12 cellular contexts compared by ENCODE assay signal in genomic region chr14:79584679-79585078, GRCh38.
A peak's percentile ranks its signal among the peaks of the same experiment; 100 is the strongest.
DNase-seq lines count a peak whose midpoint lies in the region; ATAC-seq and TF ChIP-seq lines count a peak whose summit lies in the region.
"Had no signal": no experiment of that assay in that cellular context is flagged by ENCODE, and none has a peak within 500 bp of the region (broad histone marks: within the 10 kb centered on the region; RNA-seq: fewer than 3 reads in every experiment).

No MANE protein-coding gene starts in this region.

- no peak overlapping the region for H3K4me3 ChIP-seq in endodermal cell (ENCODE audit: low read length)
- H3K4me3 ChIP-seq: coronary artery had no signal

- 79 to 92% methylated on average over 2 of the region's 2 CpGs for WGBS in endodermal cell (ENCODE audit: insufficient coverage in 1 of 2, insufficient read length in 1 of 2), 2 experiments

- H3K9ac ChIP-seq in endodermal cell (ENCODE audit: extremely low read depth, low read length, poor library complexity, severe bottlenecking): no peak overlapping the region

- H3K9me3 Mint-ChIP-seq in endodermal cell (peaks cover 8% of the 10 kb centered on the region), osteocyte (ENCODE audit: unreplicated experiment) (no peaks in the 10 kb centered on the region)

- TF ChIP-seq CTCF in endodermal cell (conservative IDR thresholded peaks at IDR 0.05): peak; percentile 42
- peak; percentile 43 for TF ChIP-seq CTCF in osteocyte (IDR thresholded peaks at IDR 0.05)
- TF ChIP-seq CTCF in omental fat pad (IDR thresholded peaks at IDR 0.05): no peak

- H3K36me3 ChIP-seq in endodermal cell (ENCODE audit: control insufficient read depth, insufficient read depth, low read length): no peaks in the 10 kb centered on the region

- H3K27ac Mint-ChIP-seq in endodermal cell (no peak overlapping the region), osteocyte (ENCODE audit: unreplicated experiment) (peak overlapping the region; percentile 91)
- H3K27ac Mint-ChIP-seq: naive B cell had no signal

- peaks cover 2% of the 10 kb centered on the region for H3K9me3 ChIP-seq in endodermal cell (ENCODE audit: control insufficient read depth, low read length)

- peaks cover 52% of the 10 kb centered on the region for H3K4me1 Mint-ChIP-seq in endodermal cell
- peaks cover 86% of the 10 kb centered on the region for H3K4me1 Mint-ChIP-seq in osteocyte (ENCODE audit: unreplicated experiment)
- H3K4me1 Mint-ChIP-seq: naive B cell had no signal

- H3K27me3 Mint-ChIP-seq in endodermal cell (ENCODE audit: insufficient read depth): no peaks in the 10 kb centered on the region
- no peaks in the 10 kb centered on the region for H3K27me3 Mint-ChIP-seq in osteocyte (ENCODE audit: unreplicated experiment)
- H3K27me3 Mint-ChIP-seq: naive B cell had no signal

- no peak for ATAC-seq in omental fat pad (ENCODE audit: low FRiP score)
- no peak for ATAC-seq in GM18868 (IDR thresholded peaks at IDR 0.05; ENCODE audit: unreplicated experiment)
- ATAC-seq in HG03025 (IDR thresholded peaks at IDR 0.05; ENCODE audit: low FRiP score, unreplicated experiment): no peak

- H3K4me3 Mint-ChIP-seq in endodermal cell (no peak overlapping the region), osteocyte (ENCODE audit: unreplicated experiment) (no peak overlapping the region)

- DNase-seq in GM04503 (ENCODE audit: low read depth) (peak; percentile 48), RPMI7951 (ENCODE audit: low read depth) (peak; percentile 29), endodermal cell (no peak), osteocyte (ENCODE audit: extremely low spot score, unreplicated experiment) (no peak), omental fat pad (ENCODE audit: low spot score) (no peak), NCI-H345 treated with DMSO at 0.1 percent for 48 hours (lab: John Stamatoyannopoulos, UW; ENCODE audit: unreplicated experiment) (no peak)
- DNase-seq: activated T-cell treated with anti-CD3 and anti-CD28 coated beads, Interleukin-2, amount 50 U/mL, for 1 hour; naive B cell; stimulated activated naive CD4-positive, alpha-beta T cell had no signal

- H3K4me1 ChIP-seq in endodermal cell (ENCODE audit: control insufficient read depth, insufficient read depth, low read length): peaks cover 14% of the 10 kb centered on the region

- H3K27ac ChIP-seq in endodermal cell (ENCODE audit: low read depth, low read length): no peak overlapping the region
- H3K27ac ChIP-seq: coronary artery had no signal

- H3K36me3 Mint-ChIP-seq in endodermal cell (ENCODE audit: low read depth) (peaks cover 7% of the 10 kb centered on the region), osteocyte (ENCODE audit: unreplicated experiment) (peaks cover 1% of the 10 kb centered on the region)
- H3K36me3 Mint-ChIP-seq: naive B cell had no signal

- no peaks in the 10 kb centered on the region for H3K27me3 ChIP-seq in endodermal cell (ENCODE audit: control insufficient read depth, insufficient read depth, low read length, poor library complexity, severe bottlenecking)

Comparison
In these comparisons a context has a peak if more than half of its experiments do, and no peak if none do; other contexts are left out.
1. DNase-seq: peak in GM04503 (single experiment) and RPMI7951 (single experiment); none in endodermal cell (single experiment), osteocyte (single experiment), omental fat pad (single experiment) and NCI-H345 treated with DMSO at 0.1 percent for 48 hours (single experiment).
2. CTCF ChIP-seq: peak in endodermal cell (single experiment) and osteocyte (single experiment); none in omental fat pad (0 of 3).